ENCODE assay signal across 13 cellular contexts in the genomic region with DNA sequence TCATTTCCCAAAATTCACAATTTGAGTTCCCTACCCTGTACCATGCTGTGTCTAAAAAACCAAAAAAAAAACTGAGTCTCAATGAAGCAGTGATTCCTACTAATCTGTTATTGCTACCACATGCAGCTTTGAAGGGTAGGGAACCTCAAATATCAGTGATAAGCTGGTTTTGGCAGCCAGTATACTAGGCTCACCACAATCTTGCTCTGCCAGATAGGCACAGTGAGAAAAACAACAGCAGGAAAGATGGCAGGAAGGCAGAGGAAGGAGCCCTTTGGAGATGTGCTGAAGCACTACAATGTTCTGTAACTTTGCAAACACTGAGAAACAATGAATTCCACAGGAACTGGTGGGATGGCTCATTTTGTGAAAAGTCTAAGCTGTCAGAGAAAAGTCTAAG.
"Had no signal": no experiment of that assay in that cellular context is flagged by ENCODE, and none has a peak within 500 bp of the region (broad histone marks: within the 10 kb centered on the region; RNA-seq: fewer than 3 reads in every experiment).

No MANE protein-coding gene starts in this region.

- H3K4me3 ChIP-seq: spleen, upper lobe of right lung had no signal

- ATAC-seq: activated CD8-positive, alpha-beta T cell treated with anti-CD3 and anti-CD28 coated beads, Interleukin-2, amount 10 ng/mL, durations not matched to agents 7 days and 5 days; activated naive CD8-positive, alpha-beta T cell treated with anti-CD3 and anti-CD28 coated beads, Interleukin-2, amount 50 U/mL, for 24 hours; effector memory CD8-positive, alpha-beta T cell; naive thymus-derived CD8-positive, alpha-beta T cell; stimulated activated naive B cell treated with anti-CD40 and anti-IgM and Interleukin-4, amounts not matched to agents 10 μg/mL and 1 μg/mL and 100 μg/mL, for 72 hours; upper lobe of right lung had no signal

- H3K4me1 ChIP-seq: spleen, upper lobe of right lung had no signal

- H3K27ac ChIP-seq: epithelial cell of prostate, spleen, upper lobe of right lung had no signal

- H3K27me3 ChIP-seq: spleen, upper lobe of right lung had no signal

- DNase-seq: activated CD4-positive, alpha-beta T cell treated with anti-CD3 and anti-CD28 coated beads, Interleukin-2, amount 10 ng/mL, durations not matched to agents 7 days and 5 days; activated CD8-positive, alpha-beta T cell treated with anti-CD3 and anti-CD28 coated beads, Interleukin-2, amount 10 ng/mL, durations not matched to agents 7 days and 5 days; activated naive CD4-positive, alpha-beta T cell treated with Interleukin-2 at 50 U/mL for 16 hours; activated naive CD8-positive, alpha-beta T cell treated with anti-CD3 and anti-CD28 coated beads, Interleukin-2, amount 50 U/mL, for 24 hours; activated T-cell treated with anti-CD3 and anti-CD28 coated beads, Interleukin-2, amount 50 U/mL, for 24 hours; aorta; effector memory CD8-positive, alpha-beta T cell; mesendoderm; naive thymus-derived CD8-positive, alpha-beta T cell; spleen; stimulated activated naive B cell treated with anti-CD40 and anti-IgM and Interleukin-4, amounts not matched to agents 10 μg/mL and 1 μg/mL and 100 μg/mL, for 72 hours; upper lobe of right lung had no signal

- H3K9me3 ChIP-seq: spleen, upper lobe of right lung had no signal
